In the genomic region with DNA sequence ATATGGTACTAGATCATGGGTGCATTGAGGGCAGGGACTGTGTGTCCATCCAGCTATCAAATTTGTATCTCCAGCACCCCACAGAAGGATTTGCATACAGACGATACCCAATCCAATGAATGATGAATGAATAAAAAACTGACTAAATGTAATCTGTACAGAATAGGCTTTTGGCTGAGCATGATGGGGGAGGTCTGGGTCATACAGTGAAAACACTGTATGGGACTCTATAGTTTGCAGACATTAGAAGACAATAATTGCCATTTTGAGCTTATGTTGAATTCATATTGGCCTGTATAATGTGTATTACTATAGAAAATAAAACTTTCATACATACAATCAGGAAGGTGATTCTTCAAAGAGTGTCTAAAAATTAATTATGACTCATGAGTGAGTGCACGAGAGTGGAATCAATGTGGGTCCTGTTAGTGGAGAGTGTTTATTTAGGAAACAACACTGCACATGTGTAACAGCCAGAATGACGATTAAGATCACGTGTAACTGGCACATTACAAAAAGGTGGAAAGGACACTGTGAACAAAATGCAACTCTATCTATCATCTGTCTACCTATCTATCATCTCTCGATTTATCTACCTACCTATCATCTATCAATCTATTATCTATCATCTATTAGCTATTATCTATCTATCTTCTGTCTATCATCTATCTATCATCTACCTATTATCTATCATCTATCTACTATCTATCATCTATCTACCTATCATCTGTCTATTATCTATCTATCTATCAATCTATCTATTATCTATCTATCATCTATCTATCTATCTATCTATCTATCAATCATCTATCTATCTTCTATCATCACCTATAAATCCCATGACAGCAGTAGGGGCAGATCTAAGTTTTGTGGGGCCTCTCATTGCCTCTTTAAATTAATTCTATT, we compare ENCODE assay signal across 10 cellular contexts.
A peak's percentile ranks its signal among the peaks of the same experiment; 100 is the strongest.
DNase-seq lines count a peak whose midpoint lies in the region; ATAC-seq, FAIRE-seq and TF ChIP-seq lines count a peak whose summit lies in the region.
"Had no signal": no experiment of that assay in that cellular context is flagged by ENCODE, and none has a peak within 500 bp of the region (broad histone marks: within the 10 kb centered on the region; RNA-seq: fewer than 3 reads in every experiment).

No MANE protein-coding gene starts in this region.

- H3K9ac ChIP-seq in endothelial cell of umbilical vein (replicated peaks; ENCODE audit: extremely low read depth, insufficient read depth, low read length): peak overlapping the region; percentile 36

- H3K79me2 ChIP-seq in PC-9 (ENCODE audit: low read depth) (no peaks in the 10 kb centered on the region), endothelial cell of umbilical vein (ENCODE audit: control insufficient read depth, insufficient read depth, low read length) (no peaks in the 10 kb centered on the region)

- CTCF ChIA-PET in PC-9 (lab: Charles Lee): interaction anchor here (0.6 to 1.6 kb wide), 2 partner anchors 210 to 567 kb away, joined by 3 to 4 read pairs; no protein-coding TSS in a partner anchor
- CTCF ChIA-PET in endothelial cell of umbilical vein (lab: Charles Lee): interaction anchor here (0.7 to 5.3 kb wide), 13 partner anchors 12 to 598 kb away, joined by 3 to 38 read pairs (median 4); no protein-coding TSS in a partner anchor

- intact Hi-C loops in PC-9 (cut with micrococcal nuclease; ENCODE audit: unreplicated experiment): loop anchor here (1.0 to 5.0 kb wide), 7 partner anchors 27 to 881 kb away; a partner anchor contains a TSS
- intact Hi-C loops in endothelial cell of umbilical vein (cut with micrococcal nuclease): loop anchor here (1.0 to 5.0 kb wide), 4 partner anchors 30 to 706 kb away; a partner anchor contains a TSS
- intact Hi-C loops in heart right ventricle (cut with DNase I): no loop called here

- TF ChIP-seq CTCF in PC-9 (conservative IDR thresholded peaks at IDR 0.05): no peak
- no peak for TF ChIP-seq CTCF in endothelial cell of umbilical vein (IDR thresholded peaks at IDR 0.05; ENCODE audit: extremely low read depth in 1 of 2, insufficient read depth in 1 of 2, low read depth in 1 of 2, low read length in 2 of 2)
- no peak for TF ChIP-seq CTCF in heart right ventricle (IDR thresholded peaks at IDR 0.05)

- H3K4me2 ChIP-seq in PC-9: peak overlapping the region; percentile 59
- H3K4me2 ChIP-seq in endothelial cell of umbilical vein (ENCODE audit: insufficient read depth, low read length): peak overlapping the region; percentile 37

- FAIRE-seq in endothelial cell of umbilical vein (lab: Jason Lieb, UNC): peak; percentile 62
- FAIRE-seq: endometrium had no signal

- no peak for TF ChIP-seq POLR2A in endothelial cell of umbilical vein (IDR thresholded peaks at IDR 0.05; ENCODE audit: low read depth, low read length)

- DNase-seq in activated CD4-positive, CD25-positive, alpha-beta regulatory T cell (lab: John Stamatoyannopoulos, UW): no peak
- no peak for DNase-seq in PC-9
- peak; percentile 70 for DNase-seq in endothelial cell of umbilical vein (ENCODE audit: low read depth, low spot score)
- no peak for DNase-seq in HT-29 (ENCODE audit: low spot score)
- DNase-seq in mesenteric fat pad (ENCODE audit: low spot score): no peak
- DNase-seq in heart right ventricle: no peak

- no peaks in the 10 kb centered on the region for H3K9me1 ChIP-seq in endothelial cell of umbilical vein (replicated peaks; ENCODE audit: control insufficient read depth, extremely low read depth, insufficient read depth, low read length)

- H2AFZ ChIP-seq in PC-9 (no peak overlapping the region), endothelial cell of umbilical vein (ENCODE audit: low read depth, low read length) (no peak overlapping the region)

- H3K9me3 ChIP-seq in PC-9 (ENCODE audit: insufficient read depth, low read depth) (peaks cover 11% of the 10 kb centered on the region), endothelial cell of umbilical vein (replicated peaks; ENCODE audit: control insufficient read depth, insufficient read depth, low read length) (no peaks in the 10 kb centered on the region), heart right ventricle (peaks cover 0 to 8% (median 0%) of the 10 kb centered on the region in 11 donors)
- H3K9me3 ChIP-seq: thoracic aorta had no signal

- no peaks in the 10 kb centered on the region for H3K9me2 ChIP-seq in PC-9 (ENCODE audit: insufficient read depth)

- H4K20me1 ChIP-seq in PC-9 (ENCODE audit: insufficient read depth) (no peaks in the 10 kb centered on the region), endothelial cell of umbilical vein (replicated peaks; ENCODE audit: control insufficient read depth, extremely low read depth, insufficient read depth, low read length) (no peaks in the 10 kb centered on the region)

- peaks cover 66% of the 10 kb centered on the region for H3K4me1 ChIP-seq in PC-9 (replicated peaks; ENCODE audit: insufficient read depth)
- peaks cover 33% of the 10 kb centered on the region for H3K4me1 ChIP-seq in endothelial cell of umbilical vein (ENCODE audit: control insufficient read depth, extremely low read depth, insufficient read depth, low read length)
- peaks cover 0 to 54% (median 25%) of the 10 kb centered on the region in 9 donors for H3K4me1 ChIP-seq in heart right ventricle

- BruUV-seq in PC-9 (replicated peaks; lab: Mats Ljungman, UMichigan) (no TSS peak), endothelial cell of umbilical vein (replicated peaks; lab: Mats Ljungman, UMichigan) (TSS peak; percentile 76)

- POLR2A ChIA-PET in PC-9 (lab: Charles Lee; ENCODE audit: unreplicated experiment) (interaction anchor here (0.5 to 0.6 kb wide), 2 partner anchors 8 to 97 kb away, joined by 3 to 10 read pairs; no protein-coding TSS in a partner anchor), endothelial cell of umbilical vein (lab: Charles Lee) (interaction anchor here (0.6 kb wide), 1 partner anchor 84 kb away, joined by 6 read pairs; no protein-coding TSS in a partner anchor)

- peaks cover 62% of the 10 kb centered on the region for H3F3A ChIP-seq in PC-9 (ENCODE audit: insufficient read depth, low read depth)

- 81 to 83% methylated on average over 5 of the region's 5 CpGs for whole genome bisulfite sequencing in heart right ventricle, 2 donors

- H3K27me3 ChIP-seq in PC-9 (ENCODE audit: insufficient read depth, low read depth) (no peaks in the 10 kb centered on the region), endothelial cell of umbilical vein (ENCODE audit: control insufficient read depth in 2 of 2, insufficient read depth in 2 of 2, low read length in 2 of 2) (no peaks in the 10 kb centered on the region), heart right ventricle (no peaks in the 10 kb centered on the region)

- peak; percentile 36 to 42 for ATAC-seq in activated CD4-positive, CD25-positive, alpha-beta regulatory T cell treated with anti-CD3 and anti-CD28 coated beads, Interleukin-2, amount 50 U/mL, for 24 hours
- no peak for ATAC-seq in heart right ventricle

- no peaks in the 10 kb centered on the region for H3K36me3 ChIP-seq in PC-9 (ENCODE audit: low read depth)
- H3K36me3 ChIP-seq in endothelial cell of umbilical vein (ENCODE audit: control insufficient read depth in 2 of 2, extremely low read depth in 1 of 2, insufficient read depth in 2 of 2, low read length in 2 of 2): no peaks in the 10 kb centered on the region
- no peaks in the 10 kb centered on the region for H3K36me3 ChIP-seq in heart right ventricle
- H3K36me3 ChIP-seq: thoracic aorta had no signal

- dilution Hi-C loops in endothelial cell of umbilical vein (cut with MboI; ENCODE audit: extremely low pct_ligation_motif_present, low sequenced_read_pairs): loop anchor here (25.0 kb wide), 1 partner anchor 501 kb away; a partner anchor contains a TSS

- H3K4me3 ChIP-seq in PC-9 (no peak overlapping the region), endothelial cell of umbilical vein (replicated peaks in 1 of 3; ENCODE audit: insufficient read depth in 1 of 3, low read depth in 1 of 3, low read length in 3 of 3) (no peak overlapping the region), skin epidermis (no peak overlapping the region), heart right ventricle (no peak overlapping the region)
- H3K4me3 ChIP-seq: thoracic aorta had no signal

- H3K27ac ChIP-seq in PC-9: peak overlapping the region; percentile 96
- peak overlapping the region; percentile 95 for H3K27ac ChIP-seq in endothelial cell of umbilical vein (ENCODE audit: insufficient read depth, low read depth, low read length)
- H3K27ac ChIP-seq in skin epidermis: peak overlapping the region in 12 of 21 experiments; percentile 6 to 89 (median 81)
- H3K27ac ChIP-seq in heart right ventricle: peak overlapping the region in 2 of 10 donors; percentile 38 to 88

TF ChIP-seq in endothelial cell of umbilical vein, 7 proteins besides CTCF, POLR2A, EP300 and RAD21:
- TF ChIP-seq, protein P1, sequence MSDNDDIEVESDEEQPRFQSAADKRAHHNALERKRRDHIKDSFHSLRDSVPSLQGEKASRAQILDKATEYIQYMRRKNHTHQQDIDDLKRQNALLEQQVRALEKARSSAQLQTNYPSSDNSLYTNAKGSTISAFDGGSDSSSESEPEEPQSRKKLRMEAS (IDR thresholded peaks at IDR 0.05; ENCODE audit: insufficient read depth, insufficient read length): peak; percentile 43
- no peak for TF ChIP-seq FOS (IDR thresholded peaks at IDR 0.05; ENCODE audit: borderline replicate concordance, insufficient read depth, low read length)
- TF ChIP-seq JUN (IDR thresholded peaks at IDR 0.05; ENCODE audit: borderline replicate concordance, insufficient read depth, insufficient read length, low read depth): peak; percentile 72
- no peak for TF ChIP-seq MYC (IDR thresholded peaks at IDR 0.05; ENCODE audit: low read depth, low read length)
- no peak for TF ChIP-seq POLR2AphosphoS5 (IDR thresholded peaks at IDR 0.05; ENCODE audit: insufficient read depth, low read depth, low read length)

Comparison
In these comparisons a context has a peak if more than half of its experiments do, and no peak if none do; other contexts are left out.
1. ATAC-seq: peak in activated CD4-positive, CD25-positive, alpha-beta regulatory T cell treated with anti-CD3 and anti-CD28 coated beads, Interleukin-2, amount 50 U/mL, for 24 hours (2 of 2); none in heart right ventricle (0 of 8).
2. intact Hi-C loops: an anchor here in PC-9 (1.0 to 5.0 kb wide) and endothelial cell of umbilical vein (1.0 to 5.0 kb wide); none called in heart right ventricle.